ENCODE assay signal across 10 cellular contexts in the genomic region with DNA sequence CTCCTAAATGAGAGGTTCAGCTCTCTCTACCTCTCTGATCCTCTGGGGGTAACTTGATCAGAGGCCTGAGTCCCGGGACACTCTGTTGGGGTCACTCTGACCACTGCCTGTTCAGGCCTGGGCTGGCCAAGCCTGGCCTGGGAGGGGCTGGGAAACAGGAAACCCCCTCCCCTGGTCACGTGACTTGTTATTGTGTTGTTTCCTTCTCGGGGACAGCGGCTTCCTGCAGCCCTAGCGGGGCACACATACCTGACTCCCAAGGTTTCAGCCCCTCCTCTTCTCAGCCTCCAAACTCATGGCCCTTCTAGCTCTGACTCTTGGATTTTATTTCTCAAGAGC. TPM values are rescaled to one million over a fixed set of nuclear protein-coding genes. Genes with fewer than 3 reads are reported as not detected.
DNase-seq lines count a peak whose midpoint lies in the region; ATAC-seq and TF ChIP-seq lines count a peak whose summit lies in the region.
"Had no signal": no experiment of that assay in that cellular context is flagged by ENCODE, and none has a peak within 500 bp of the region (broad histone marks: within the 10 kb centered on the region; RNA-seq: fewer than 3 reads in every experiment).

A gene with protein sequence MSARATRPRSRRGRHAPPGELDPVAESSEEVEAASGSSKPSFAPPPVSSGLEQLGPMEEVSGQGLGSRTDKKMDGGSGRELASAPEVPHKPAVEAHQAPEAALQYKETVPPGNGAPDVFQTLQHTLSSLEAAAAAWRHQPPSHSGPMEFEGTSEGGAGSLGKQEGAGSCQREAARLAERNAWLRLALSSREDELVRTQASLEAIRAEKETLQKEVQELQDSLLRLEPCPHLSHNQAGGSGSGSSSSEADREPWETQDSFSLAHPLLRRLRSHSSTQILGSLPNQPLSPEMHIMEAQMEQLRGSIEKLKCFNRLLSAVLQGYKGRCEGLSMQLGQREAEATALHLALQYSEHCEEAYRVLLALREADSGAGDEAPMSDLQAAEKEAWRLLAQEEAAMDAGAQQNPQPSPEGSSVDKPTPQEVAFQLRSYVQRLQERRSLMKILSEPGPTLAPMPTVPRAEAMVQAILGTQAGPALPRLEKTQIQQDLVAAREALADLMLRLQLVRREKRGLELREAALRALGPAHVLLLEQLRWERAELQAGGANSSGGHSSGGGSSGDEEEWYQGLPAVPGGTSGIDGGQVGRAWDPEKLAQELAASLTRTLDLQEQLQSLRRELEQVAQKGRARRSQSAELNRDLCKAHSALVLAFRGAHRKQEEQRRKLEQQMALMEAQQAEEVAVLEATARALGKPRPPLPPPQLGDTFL (minus strand): TSS at position 105 of the 339 bp plus-strand sequence. CDS start 446 bp downstream, outside the sequence.

- DNase-seq in UCSD-AML1 (lab: John Stamatoyannopoulos, UW; ENCODE audit: unreplicated experiment) (peak; percentile 34), gastrocnemius medialis (no peak), omental fat pad (ENCODE audit: low spot score) (no peak), Ammon's horn (ENCODE audit: low spot score) (no peak), ecto neural progenitor cell (ENCODE audit: low spot score) (no peak), ureter (ENCODE audit: low spot score) (no peak)
- DNase-seq: foreskin keratinocyte, SJCRH30 had no signal

- intact Hi-C loops in gastrocnemius medialis (cut with DNase I; ENCODE audit: low total_unique reads) = no loop called here

- no peak for TF ChIP-seq CTCF in gastrocnemius medialis (IDR thresholded peaks at IDR 0.05 in 4 of 5, conservative IDR thresholded peaks at IDR 0.05 in 1 of 5)
- TF ChIP-seq CTCF in omental fat pad (IDR thresholded peaks at IDR 0.05) = no peak

- H3K4me3 ChIP-seq in HUES48 (ENCODE audit: low read depth, low read length) = no peak within 1 kb of the TSS
- no peak within 1 kb of the TSS for H3K4me3 ChIP-seq in iPS-18a (ENCODE audit: low read length)
- H3K4me3 ChIP-seq in gastrocnemius medialis = peak within 1 kb of the TSS; percentile 32 to 57 (median 42)
- H3K4me3 ChIP-seq: SJCRH30 had no signal

- no peaks in the 10 kb centered on the region for H3K27me3 ChIP-seq in HUES48 (ENCODE audit: control insufficient read depth, insufficient read depth, low read length)
- no peaks in the 10 kb centered on the region for H3K27me3 ChIP-seq in iPS-18a (ENCODE audit: control insufficient read depth, insufficient read depth, low read length)
- no peaks in the 10 kb centered on the region for H3K27me3 ChIP-seq in gastrocnemius medialis
- H3K27me3 ChIP-seq: foreskin keratinocyte, SJCRH30 had no signal

- H3K9me3 ChIP-seq in HUES48 (ENCODE audit: control insufficient read depth, insufficient read depth, low read length) (peaks cover 3% of the 10 kb centered on the region; the same call in 1 of the 2 replicates), iPS-18a (ENCODE audit: control insufficient read depth, low read depth, low read length) (peaks cover 1% of the 10 kb centered on the region), gastrocnemius medialis (no peaks in the 10 kb centered on the region)

- H3K27ac ChIP-seq in HUES48 (ENCODE audit: low read depth, low read length) = peak within 1 kb of the TSS; percentile 68
- peak within 1 kb of the TSS; percentile 80 for H3K27ac ChIP-seq in iPS-18a (ENCODE audit: low read length)
- peak within 1 kb of the TSS; percentile 57 to 87 (median 74) for H3K27ac ChIP-seq in gastrocnemius medialis
- H3K27ac ChIP-seq: foreskin keratinocyte, SJCRH30 had no signal

- H3K4me1 ChIP-seq in HUES48 (ENCODE audit: control insufficient read depth, insufficient read depth, low read length) (peaks cover 6% of the 10 kb centered on the region; the same call in 1 of the 2 replicates), iPS-18a (ENCODE audit: control insufficient read depth, low read depth, low read length) (peaks cover 11% of the 10 kb centered on the region), gastrocnemius medialis (peaks cover 8 to 10% of the 10 kb centered on the region in 2 donors)
- H3K4me1 ChIP-seq: foreskin keratinocyte, SJCRH30 had no signal

- in situ Hi-C loops in gastrocnemius medialis (cut with MboI; ENCODE audit: low sequenced_read_pairs in 4 of 4) = no loop called here

- peak; percentile 22 to 54 for TF ChIP-seq POLR2A in gastrocnemius medialis (IDR thresholded peaks at IDR 0.05)

- ATAC-seq in gastrocnemius medialis (no peak), omental fat pad (ENCODE audit: low FRiP score) (no peak)
- ATAC-seq: foreskin keratinocyte had no signal

- H3K9ac ChIP-seq in HUES48 (ENCODE audit: low read depth, low read length) (no peak within 1 kb of the TSS), iPS-18a (ENCODE audit: low read length) (peak within 1 kb of the TSS; percentile 16)

- H3K36me3 ChIP-seq in HUES48 (ENCODE audit: control insufficient read depth, insufficient read depth, low read length) (peaks cover 9% of the 10 kb centered on the region), iPS-18a (ENCODE audit: control insufficient read depth, low read depth, low read length) (no peaks in the 10 kb centered on the region), gastrocnemius medialis (peaks cover 0 to 9% of the 10 kb centered on the region in 2 donors)

RNA-seq across cellular contexts. Expression of the gene that starts here (rescaled TPM):
- total RNA-seq in gastrocnemius medialis (1 to 10 TPM; 2.6 to 7.1 (median 4.1) TPM), omental fat pad (10 to 100 TPM in 1 of 4 donors, 1 to 10 TPM in 3; 2.4 to 43.3 (median 5.8) TPM), ureter (7.2 TPM)
- total RNA-seq: foreskin keratinocyte had no signal

Comparison
In these comparisons a context has a peak if more than half of its experiments do, and no peak if none do; other contexts are left out.
1. H3K4me3 ChIP-seq: peak in gastrocnemius medialis (4 of 4); none in HUES48 (single experiment) and iPS-18a (single experiment).
2. Peak in every context shown above with its lines, with median percentiles within 50 percentile points of each other: H3K27ac ChIP-seq.